24 cellular contexts compared by ENCODE assay signal in genomic region chr15:57403532-57403931, GRCh38. TPM values are rescaled to one million over a fixed set of nuclear protein-coding genes. Genes with fewer than 3 reads are reported as not detected.
DNase-seq lines count a peak whose midpoint lies in the region; ATAC-seq and TF ChIP-seq lines count a peak whose summit lies in the region.
"Had no signal": no experiment of that assay in that cellular context is flagged by ENCODE, and none has a peak within 500 bp of the region (broad histone marks: within the 10 kb centered on the region; RNA-seq: fewer than 3 reads in every experiment).

No MANE protein-coding gene starts in this region.

- peaks cover 0 to 3% of the 10 kb centered on the region in 2 donors for H3K36me3 ChIP-seq in aorta (ENCODE audit: control insufficient read depth in 1 of 2, insufficient read depth in 2 of 2, low read length in 1 of 2)
- H3K36me3 ChIP-seq: BE2C, gastrocnemius medialis, MG63 had no signal

- no peaks in the 10 kb centered on the region for H3K9me3 ChIP-seq in aorta (ENCODE audit: control insufficient read depth, low read length)
- H3K9me3 ChIP-seq: BE2C, gastrocnemius medialis, MG63, psoas muscle had no signal

- H3K27ac Mint-ChIP-seq in mesothelial cell of epicardium: peak overlapping the region; percentile 79
- H3K27ac Mint-ChIP-seq: natural killer cell treated with Interleukin-12 subunit alpha and Interleukin-12 subunit beta and Interleukin-15 and Interleukin-18, amount 100 ng/mL, for 72 hours had no signal

- no peak for TF ChIP-seq CTCF in mesothelial cell of epicardium (IDR thresholded peaks at IDR 0.05; ENCODE audit: unreplicated experiment)

- peaks cover 49% of the 10 kb centered on the region for H3K4me1 Mint-ChIP-seq in mesothelial cell of epicardium

- H3K27me3 Mint-ChIP-seq in mesothelial cell of epicardium (ENCODE audit: low read depth): no peaks in the 10 kb centered on the region

- WGBS in aorta, 2 donors: 7 to 14% methylated on average over 4 of the region's 4 CpGs

- intact Hi-C loops in Right ventricle myocardium inferior (cut with DNase I): no loop called here
- intact Hi-C loops in cardiac septum (cut with DNase I): no loop called here
- intact Hi-C loops in Right ventricle myocardium superior (cut with DNase I): no loop called here
- intact Hi-C loops in aorta (cut with DNase I): no loop called here

- no peaks in the 10 kb centered on the region for H3K36me3 Mint-ChIP-seq in mesothelial cell of epicardium
- H3K36me3 Mint-ChIP-seq: natural killer cell treated with Interleukin-12 subunit alpha and Interleukin-12 subunit beta and Interleukin-15 and Interleukin-18, amount 100 ng/mL, for 72 hours had no signal

- H3K27ac ChIP-seq in aorta (ENCODE audit: low read depth in 1 of 2, low read length in 2 of 2) (no peak overlapping the region), substantia nigra (ENCODE audit: low read depth, low read length, poor library complexity, severe bottlenecking) (no peak overlapping the region)
- H3K27ac ChIP-seq: gastrocnemius medialis, psoas muscle had no signal

- peaks cover 0 to 14% of the 10 kb centered on the region in 2 donors for H3K4me1 ChIP-seq in aorta (ENCODE audit: control insufficient read depth in 1 of 2, insufficient read depth in 2 of 2, low read length in 2 of 2)
- H3K4me1 ChIP-seq: BE2C, gastrocnemius medialis, psoas muscle had no signal

- DNase-seq in Right ventricle myocardium inferior (ENCODE audit: missing footprints) (no peak), cardiac septum (ENCODE audit: low spot score) (no peak), Right ventricle myocardium superior (no peak), mesothelial cell of epicardium (ENCODE audit: low spot score in 2 of 2, unreplicated experiment in 2 of 2) (no peak), aorta (no peak), HT-29 (ENCODE audit: low spot score) (no peak), substantia nigra (lab: John Stamatoyannopoulos, UW) (no peak)
- DNase-seq: 8988T; activated CD4-positive, alpha-beta T cell treated with anti-CD3 and anti-CD28 coated beads for 48 hours; activated effector memory CD4-positive, alpha-beta T cell treated with Interleukin-2 at 50 U/mL for 16 hours; BE2C; DMS79 treated with DMSO at 0.1 percent for 48 hours; gastrocnemius medialis; MG63; NCI-H2227 treated with DMSO at 0.1 percent for 48 hours; NCI-H82; OCI-M1; psoas muscle; SHP77 treated with DMSO at 0.1 percent for 48 hours; stimulated activated CD4-positive, alpha-beta T cell treated with anti-CD3 and anti-CD28 coated beads, Interleukin-4, amount 100 ng/mL, for 4 hours; T-helper 1 cell had no signal

- H3K9me3 Mint-ChIP-seq in mesothelial cell of epicardium: peaks cover 6% of the 10 kb centered on the region
- H3K9me3 Mint-ChIP-seq: natural killer cell treated with Interleukin-12 subunit alpha and Interleukin-12 subunit beta and Interleukin-15 and Interleukin-18, amount 100 ng/mL, for 72 hours had no signal

- no peak overlapping the region for H3K4me3 Mint-ChIP-seq in mesothelial cell of epicardium
- H3K4me3 Mint-ChIP-seq: natural killer cell treated with Interleukin-12 subunit alpha and Interleukin-12 subunit beta and Interleukin-15 and Interleukin-18, amount 100 ng/mL, for 72 hours had no signal

- ATAC-seq in Right ventricle myocardium inferior (peak; percentile 74), Right ventricle myocardium superior (ENCODE audit: poor library complexity) (peak; percentile 64), aorta (ENCODE audit: low FRiP score) (peak; percentile 56), GM21528 (IDR thresholded peaks at IDR 0.05; ENCODE audit: low FRiP score, unreplicated experiment) (no peak)
- ATAC-seq: gastrocnemius medialis; HCT116; natural killer cell treated with Interleukin-12 subunit alpha and Interleukin-12 subunit beta and Interleukin-15 and Interleukin-18, amount 100 ng/mL, for 72 hours; psoas muscle had no signal

- no peaks in the 10 kb centered on the region for H3K27me3 ChIP-seq in aorta (ENCODE audit: control insufficient read depth in 1 of 2, insufficient read depth in 2 of 2, low read length in 1 of 2)
- H3K27me3 ChIP-seq: gastrocnemius medialis, MG63 had no signal

- H3K4me3 ChIP-seq in aorta (ENCODE audit: low read length in 2 of 2): no peak overlapping the region
- H3K4me3 ChIP-seq: gastrocnemius medialis, MG63, psoas muscle had no signal

RNA-seq across cellular contexts. Expression of gene CGNL1, which starts 27.2 kb away (rescaled TPM):
- total RNA-seq in Right ventricle myocardium inferior (10.0 TPM), cardiac septum (19.6 TPM), Right ventricle myocardium superior (11.2 TPM), mesothelial cell of epicardium (34.1 to 36.4 TPM (median 35.7 TPM) in 3 replicates), aorta (10 to 100 TPM; 19.4 to 46.3 TPM)
- 1 to 10 TPM; 4.1 to 5.4 TPM for polyA plus RNA-seq in aorta
- 0.29 and 0.36 TPM in 2 replicates for total RNA-seq in HT-29 (2014; rRNA removed; shearing (Covaris generic))
- total RNA-seq: natural killer cell treated with Interleukin-12 subunit alpha and Interleukin-12 subunit beta and Interleukin-15 and Interleukin-18, amount 100 ng/mL, for 72 hours had no signal
